ENCODE assay signal across 24 cellular contexts in the genomic region with DNA sequence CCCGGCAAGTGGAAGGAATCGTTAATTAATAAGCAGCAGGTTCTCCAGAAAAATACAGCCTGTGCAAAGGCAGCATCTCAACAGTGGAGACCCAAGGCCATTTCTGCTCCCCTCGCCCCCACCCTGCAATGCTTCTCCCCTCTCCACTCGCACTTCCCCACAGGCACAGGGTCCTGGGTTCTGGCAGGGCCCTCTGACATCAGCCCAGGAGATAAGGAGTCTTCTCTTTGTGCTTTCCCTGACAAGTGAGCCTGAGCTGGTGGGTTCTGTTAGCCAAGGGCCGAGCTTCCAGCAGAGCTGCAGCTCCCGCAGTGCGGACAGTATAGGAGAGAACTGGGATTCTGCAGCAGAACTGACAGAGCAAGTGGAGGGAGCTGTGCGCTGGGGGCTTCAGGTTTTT.
"Had no signal": no experiment of that assay in that cellular context is flagged by ENCODE, and none has a peak within 500 bp of the region (broad histone marks: within the 10 kb centered on the region; RNA-seq: fewer than 3 reads in every experiment).

No MANE protein-coding gene starts in this region.

- FAIRE-seq: bronchial epithelial cell, K562 had no signal

- H3K4me1 Mint-ChIP-seq: activated naive CD4-positive, alpha-beta T cell treated with anti-CD3 and anti-CD28 coated beads, Interleukin-2, amount 50 U/mL, for 24 hours had no signal

- ATAC-seq: activated CD4-positive, CD25-positive, alpha-beta regulatory T cell treated with anti-CD3 and anti-CD28 coated beads, Interleukin-2, amount 50 U/mL, for 24 hours; activated CD8-positive, alpha-beta T cell treated with anti-CD3 and anti-CD28 coated beads for 36 hours; activated T-cell treated with anti-CD3 and anti-CD28 coated beads, Interleukin-2, amount 50 U/mL, for 72 hours; K562; Panc1; Right ventricle myocardium inferior had no signal

- H3K4me3 ChIP-seq: K562 had no signal

- H3K9me3 Mint-ChIP-seq: activated CD8-positive, alpha-beta T cell treated with anti-CD3 and anti-CD28 coated beads for 36 hours; activated naive CD4-positive, alpha-beta T cell treated with anti-CD3 and anti-CD28 coated beads, Interleukin-2, amount 50 U/mL, for 24 hours; activated T-cell treated with anti-CD3 and anti-CD28 coated beads, Interleukin-2, amount 50 U/mL, for 72 hours; T-helper 1 cell treated with Interleukin-12 subunit alpha and Interleukin-12 subunit beta and Interleukin-4 antibody, amounts not matched to agents 30 μg/mL and 1 μg/mL, for 36 hours had no signal

- H3K4me3 Mint-ChIP-seq: activated CD8-positive, alpha-beta T cell treated with anti-CD3 and anti-CD28 coated beads for 36 hours; activated naive CD4-positive, alpha-beta T cell treated with anti-CD3 and anti-CD28 coated beads, Interleukin-2, amount 50 U/mL, for 24 hours; activated T-cell treated with anti-CD3 and anti-CD28 coated beads, Interleukin-2, amount 50 U/mL, for 72 hours; T-helper 1 cell treated with Interleukin-12 subunit alpha and Interleukin-12 subunit beta and Interleukin-4 antibody, amounts not matched to agents 30 μg/mL and 1 μg/mL, for 36 hours had no signal

- H3K36me3 Mint-ChIP-seq: activated naive CD4-positive, alpha-beta T cell treated with anti-CD3 and anti-CD28 coated beads, Interleukin-2, amount 50 U/mL, for 24 hours had no signal

- H3K27ac Mint-ChIP-seq: activated CD8-positive, alpha-beta T cell treated with anti-CD3 and anti-CD28 coated beads for 36 hours; activated naive CD4-positive, alpha-beta T cell treated with anti-CD3 and anti-CD28 coated beads, Interleukin-2, amount 50 U/mL, for 24 hours; activated T-cell treated with anti-CD3 and anti-CD28 coated beads, Interleukin-2, amount 50 U/mL, for 72 hours; T-helper 1 cell treated with Interleukin-12 subunit alpha and Interleukin-12 subunit beta and Interleukin-4 antibody, amounts not matched to agents 30 μg/mL and 1 μg/mL, for 36 hours had no signal

- DNase-seq: activated CD4-positive, alpha-beta T cell treated with anti-CD3 and anti-CD28 coated beads for 4 hours; activated CD8-positive, alpha-beta memory T cell treated with anti-CD3 and anti-CD28 coated beads, Interleukin-2, amount 50 U/mL, for 4 hours; activated CD8-positive, alpha-beta T cell treated with anti-CD3 and anti-CD28 coated beads for 36 hours; activated T-cell treated with anti-CD3 and anti-CD28 coated beads, Interleukin-2, amount 50 U/mL, for 72 hours; aorta; central memory CD4-positive, alpha-beta T cell; Karpas-422; NCI-H1105 treated with DMSO at 0.1 percent for 48 hours; NCI-H1436 treated with DMSO at 0.1 percent for 48 hours; NCI-H1930; NCI-H2171 treated with DMSO at 0.1 percent for 48 hours; NCI-H345; NCI-H510A; NCI-H526 treated with DMSO at 0.1 percent for 48 hours; NK-92 treated with Interleukin-12 subunit alpha and Interleukin-12 subunit beta, amount 100 ng/mL, for 24 hours; OCI-M1; RPMI8226 had no signal
